ENCODE assay signal across 26 cellular contexts in genomic region chr3:141377377-141377776, GRCh38.
"Had no signal": no experiment of that assay in that cellular context is flagged by ENCODE, and none has a peak within 500 bp of the region (broad histone marks: within the 10 kb centered on the region; RNA-seq: fewer than 3 reads in every experiment).

No MANE protein-coding gene starts in this region.

- H3K9me3 Mint-ChIP-seq: activated naive CD8-positive, alpha-beta T cell treated with anti-CD3 and anti-CD28 coated beads, Interleukin-2, amount 50 U/mL, for 24 hours; activated T-helper 1 cell treated with anti-CD3 and anti-CD28 coated beads, Interleukin-12 subunit alpha, Interleukin-12 subunit beta, Interleukin-2, Interleukin-4 antibody, amounts not matched to agents 30 ng/mL and 10 ng/mL and 1 ng/mL, durations not matched to agents 14 hours and 24 hours and 36 hours; dendritic cell treated with granulocyte-macrophage colony-stimulating factor and Interleukin-4, amounts not matched to agents 40 ng/mL and 50 ng/mL, for 4 days; immature natural killer cell; naive thymus-derived CD8-positive, alpha-beta T cell; neural progenitor cell; T-cell had no signal

- DNase-seq: activated gamma-delta T cell; activated naive CD4-positive, alpha-beta T cell treated with anti-CD3 and anti-CD28 coated beads, Interleukin-2, amount 50 U/mL, for 16 hours; activated naive CD8-positive, alpha-beta T cell treated with anti-CD3 and anti-CD28 coated beads, Interleukin-2, amount 50 U/mL, for 24 hours; body of pancreas; effector CD8-positive, alpha-beta T cell; foreskin keratinocyte; glutamatergic neuron; immature natural killer cell; left lung; naive thymus-derived CD8-positive, alpha-beta T cell; posterior cingulate gyrus; retina; sigmoid colon; stimulated activated CD4-positive, alpha-beta T cell treated with anti-CD3 and anti-CD28 coated beads, Interleukin-2, amount 100 ng/mL, for 48 hours; stimulated activated CD8-positive, alpha-beta memory T cell treated with anti-CD3 and anti-CD28 coated beads, Interleukin-4, amount 100 ng/mL, for 48 hours; stimulated activated naive CD4-positive, alpha-beta T cell treated with Interleukin-2 at 50 U/mL for 16 hours; T-cell had no signal

- H3K4me3 ChIP-seq: body of pancreas, cardiac muscle cell, hepatocyte, left lung, lung, neural progenitor cell, sigmoid colon, smooth muscle cell, thoracic aorta had no signal

- H3K4me3 Mint-ChIP-seq: activated naive CD8-positive, alpha-beta T cell treated with anti-CD3 and anti-CD28 coated beads, Interleukin-2, amount 50 U/mL, for 24 hours; activated T-helper 1 cell treated with anti-CD3 and anti-CD28 coated beads, Interleukin-12 subunit alpha, Interleukin-12 subunit beta, Interleukin-2, Interleukin-4 antibody, amounts not matched to agents 30 ng/mL and 10 ng/mL and 1 ng/mL, durations not matched to agents 14 hours and 24 hours and 36 hours; dendritic cell treated with granulocyte-macrophage colony-stimulating factor and Interleukin-4, amounts not matched to agents 40 ng/mL and 50 ng/mL, for 4 days; immature natural killer cell; naive thymus-derived CD8-positive, alpha-beta T cell; neural progenitor cell; T-cell; WTC11 had no signal

- ATAC-seq: activated naive CD8-positive, alpha-beta T cell treated with anti-CD3 and anti-CD28 coated beads, Interleukin-2, amount 50 U/mL, for 24 hours; body of pancreas; foreskin keratinocyte; left lung; naive thymus-derived CD8-positive, alpha-beta T cell; T-cell; WTC11 had no signal

- H3K36me3 Mint-ChIP-seq: naive thymus-derived CD8-positive, alpha-beta T cell; T-cell had no signal

- H3K27me3 Mint-ChIP-seq: activated naive CD8-positive, alpha-beta T cell treated with anti-CD3 and anti-CD28 coated beads, Interleukin-2, amount 50 U/mL, for 24 hours; dendritic cell treated with granulocyte-macrophage colony-stimulating factor and Interleukin-4, amounts not matched to agents 40 ng/mL and 50 ng/mL, for 4 days; naive thymus-derived CD8-positive, alpha-beta T cell; T-cell had no signal

- H3K27ac Mint-ChIP-seq: activated naive CD8-positive, alpha-beta T cell treated with anti-CD3 and anti-CD28 coated beads, Interleukin-2, amount 50 U/mL, for 24 hours; activated T-helper 1 cell treated with anti-CD3 and anti-CD28 coated beads, Interleukin-12 subunit alpha, Interleukin-12 subunit beta, Interleukin-2, Interleukin-4 antibody, amounts not matched to agents 30 ng/mL and 10 ng/mL and 1 ng/mL, durations not matched to agents 14 hours and 24 hours and 36 hours; dendritic cell treated with granulocyte-macrophage colony-stimulating factor and Interleukin-4, amounts not matched to agents 40 ng/mL and 50 ng/mL, for 4 days; immature natural killer cell; neural progenitor cell; T-cell; WTC11 had no signal
